Comparison of ENCODE assay signal across 26 cellular contexts in the genomic region with DNA sequence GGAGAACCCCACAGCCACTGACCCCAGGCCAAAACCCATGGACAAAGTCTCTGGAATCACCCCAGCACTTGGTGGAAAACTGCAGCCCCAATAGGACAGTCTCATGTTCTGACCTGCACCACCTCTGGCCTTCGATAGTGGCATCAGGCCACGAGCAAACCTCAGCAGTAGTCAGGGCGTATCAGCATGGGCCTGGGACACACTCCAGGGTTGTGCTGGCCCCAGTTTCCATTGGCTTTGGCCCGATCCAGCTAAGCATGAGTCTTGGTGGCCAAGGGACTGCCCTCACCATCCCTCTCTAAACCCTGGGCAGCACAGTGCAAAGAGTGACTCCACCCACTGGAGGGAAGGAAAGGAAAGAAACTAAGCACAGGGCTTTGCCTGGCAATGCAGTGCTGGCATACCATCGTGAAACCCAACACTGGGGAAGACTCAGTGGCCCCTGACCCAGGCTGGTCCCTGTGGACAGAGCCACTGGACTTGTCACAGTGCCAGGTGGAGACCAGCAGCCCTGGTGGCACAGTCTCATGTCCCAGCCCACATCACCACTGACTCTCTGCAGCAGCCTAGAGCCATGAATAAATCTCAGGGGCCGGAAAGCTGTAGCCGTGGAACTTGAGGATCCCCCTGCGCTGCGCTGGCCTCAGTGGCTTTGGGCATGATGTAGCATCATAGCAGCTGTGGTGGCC. TPM values are rescaled to one million over a fixed set of nuclear protein-coding genes. Genes with fewer than 3 reads are reported as not detected.
DNase-seq lines count a peak whose midpoint lies in the region; ATAC-seq, FAIRE-seq and TF ChIP-seq lines count a peak whose summit lies in the region.
"Had no signal": no experiment of that assay in that cellular context is flagged by ENCODE, and none has a peak within 500 bp of the region (broad histone marks: within the 10 kb centered on the region; RNA-seq: fewer than 3 reads in every experiment).

No MANE protein-coding gene starts in this region.

- H3K9ac ChIP-seq in K562 (ENCODE audit: insufficient read depth in 1 of 2, low read depth in 2 of 2, low read length in 2 of 2): no peak overlapping the region

- no peaks in the 10 kb centered on the region for H3K9me3 ChIP-seq in K562 (replicated peaks; ENCODE audit: control insufficient read depth, insufficient read depth, low read depth, low read length)
- H3K9me3 ChIP-seq: esophagus muscularis mucosa, Peyer's patch, SJSA1, suprapubic skin had no signal

- no peaks in the 10 kb centered on the region for H4K20me1 ChIP-seq in K562 (replicated peaks; ENCODE audit: control insufficient read depth, insufficient read depth, low read length)

- no peak overlapping the region for H3K27ac ChIP-seq in K562 (ENCODE audit: extremely low read depth, low read depth, low read length)
- H3K27ac ChIP-seq: brain microvascular endothelial cell, esophagus muscularis mucosa, HL-60, Peyer's patch, SJSA1, suprapubic skin, VCaP had no signal

- no peak overlapping the region for H3K4me3 Mint-ChIP-seq in nephron progenitor cell
- H3K4me3 Mint-ChIP-seq: activated CD4-positive, alpha-beta T cell treated with anti-CD3 and anti-CD28 coated beads, Interleukin-2, amount 10 ng/mL, durations not matched to agents 7 days and 5 days; activated T-helper 17 cell treated with anti-CD3 and anti-CD28 coated beads, Interleukin-2, amount 50 U/mL, for 72 hours; CD4-positive, CD25-positive, alpha-beta regulatory T cell; IgD-negative memory B cell; memory B cell; nephron; T-helper 17 cell had no signal

- CTCF ChIA-PET in K562 (lab: Yijun Ruan, JAX; ENCODE audit: low intra/inter-chr PET ratio): interaction anchor here (1.2 to 1.5 kb wide), 3 partner anchors 253 to 273 kb away, joined by 4 to 6 read pairs (median 5); no protein-coding TSS in a partner anchor

- POLR2A ChIA-PET in K562 (lab: Yijun Ruan, JAX): no interaction called here

- no peak for TF ChIP-seq RAD21 in K562 (CRISPR knock-in tag; conservative IDR thresholded peaks at IDR 0.05 in 1 of 2, IDR thresholded peaks at IDR 0.05 in 1 of 2)

- H3K4me3 ChIP-seq in K562: no peak overlapping the region
- H3K4me3 ChIP-seq: esophagus muscularis mucosa, Peyer's patch, SJSA1, suprapubic skin had no signal

- H2AFZ ChIP-seq in K562 (ENCODE audit: low read depth, low read length): no peak overlapping the region

- DNase-seq in K562 (ENCODE audit: extremely low read depth in 1 of 4, low spot score in 3 of 4) (no peak), nephron progenitor cell (peak; percentile 11), NCI-H774 (lab: John Stamatoyannopoulos, UW) (no peak), mucosa of gallbladder (ENCODE audit: low spot score) (no peak)
- DNase-seq: effector memory CD4-positive, alpha-beta T cell; HCEC 1CT; kidney; NCI-H2081 treated with DMSO at 0.1 percent for 48 hours; Peyer's patch; T-helper 17 cell had no signal

- TF ChIP-seq CTCF in K562 (IDR thresholded peaks at IDR 0.05 in 2 of 3, conservative IDR thresholded peaks at IDR 0.05 in 1 of 3; ENCODE audit: insufficient read depth in 2 of 3, low read depth in 1 of 3, low read length in 3 of 3): no peak
- no peak for TF ChIP-seq CTCF in nephron progenitor cell (IDR thresholded peaks at IDR 0.05)

- H3K27ac Mint-ChIP-seq in nephron progenitor cell: no peak overlapping the region
- H3K27ac Mint-ChIP-seq: activated CD4-positive, alpha-beta T cell treated with anti-CD3 and anti-CD28 coated beads, Interleukin-2, amount 10 ng/mL, durations not matched to agents 7 days and 5 days; activated T-helper 17 cell treated with anti-CD3 and anti-CD28 coated beads, Interleukin-2, amount 50 U/mL, for 72 hours; CD4-positive, CD25-positive, alpha-beta regulatory T cell; IgD-negative memory B cell; memory B cell; nephron; T-helper 17 cell had no signal

- in situ Hi-C loops in K562 (cut with MboI): loop anchor here (10.0 kb wide), 2 partner anchors 251 to 531 kb away; no protein-coding TSS in a partner anchor

- no peaks in the 10 kb centered on the region for H3K4me1 ChIP-seq in K562 (replicated peaks in 1 of 2; ENCODE audit: control insufficient read depth in 2 of 2, insufficient read depth in 2 of 2, low read length in 2 of 2)
- H3K4me1 ChIP-seq: esophagus muscularis mucosa, Peyer's patch, SJSA1 had no signal

- no peaks in the 10 kb centered on the region for H3K4me1 Mint-ChIP-seq in nephron progenitor cell
- H3K4me1 Mint-ChIP-seq: activated CD4-positive, alpha-beta T cell treated with anti-CD3 and anti-CD28 coated beads, Interleukin-2, amount 10 ng/mL, durations not matched to agents 7 days and 5 days; activated T-helper 17 cell treated with anti-CD3 and anti-CD28 coated beads, Interleukin-2, amount 50 U/mL, for 72 hours; IgD-negative memory B cell; memory B cell; nephron had no signal

- no peak for FAIRE-seq in K562 (lab: Jason Lieb, UNC)
- FAIRE-seq: kidney had no signal

- 6% methylated on average over 9 of the region's 9 CpGs for WGBS in K562 (ENCODE audit: insufficient coverage, low coverage, missing lambda C conversion rate)

- BruUV-seq in K562 (replicated peaks; lab: Mats Ljungman, UMichigan): no TSS peak

- H3K9me3 Mint-ChIP-seq in nephron progenitor cell: no peaks in the 10 kb centered on the region
- H3K9me3 Mint-ChIP-seq: activated CD4-positive, alpha-beta T cell treated with anti-CD3 and anti-CD28 coated beads, Interleukin-2, amount 10 ng/mL, durations not matched to agents 7 days and 5 days; activated T-helper 17 cell treated with anti-CD3 and anti-CD28 coated beads, Interleukin-2, amount 50 U/mL, for 72 hours; CD4-positive, CD25-positive, alpha-beta regulatory T cell; IgD-negative memory B cell; memory B cell; nephron had no signal

- H3K4me2 ChIP-seq in K562 (ENCODE audit: insufficient read depth, low read length): no peak overlapping the region

- no peaks in the 10 kb centered on the region for H3K36me3 ChIP-seq in K562 (ENCODE audit: control insufficient read depth, insufficient read depth, low read length)
- H3K36me3 ChIP-seq: brain microvascular endothelial cell, Peyer's patch, SJSA1, suprapubic skin had no signal

- no peaks in the 10 kb centered on the region for H3K79me2 ChIP-seq in K562 (ENCODE audit: control insufficient read depth, insufficient read depth, low read length)

- no peaks in the 10 kb centered on the region; a peak in 1 of 5 replicates for H3K27me3 ChIP-seq in K562 (ENCODE audit: control insufficient read depth in 2 of 2, insufficient read depth in 2 of 2, low read length in 2 of 2)
- H3K27me3 ChIP-seq: brain microvascular endothelial cell, esophagus muscularis mucosa, Peyer's patch, SJSA1, suprapubic skin had no signal

- no peak for TF ChIP-seq POLR2A in K562 (conservative IDR thresholded peaks at IDR 0.05)

- TF ChIP-seq EP300 in K562 (IDR thresholded peaks at IDR 0.05; ENCODE audit: low read length): no peak

- H3K9me1 ChIP-seq in K562 (ENCODE audit: control insufficient read depth, insufficient read depth, low read length): no peaks in the 10 kb centered on the region

- H3K36me3 Mint-ChIP-seq in nephron progenitor cell (ENCODE audit: low read depth): no peaks in the 10 kb centered on the region
- H3K36me3 Mint-ChIP-seq: CD4-positive, CD25-positive, alpha-beta regulatory T cell; memory B cell had no signal

- intact Hi-C loops in K562 (cut with micrococcal nuclease): loop anchor here (1.0 kb wide), 2 partner anchors 262 to 273 kb away; a partner anchor contains a TSS

- peak; percentile 5 for ATAC-seq in GM18511 (IDR thresholded peaks at IDR 0.05; ENCODE audit: unreplicated experiment)
- ATAC-seq in HG02759 (IDR thresholded peaks at IDR 0.05; ENCODE audit: unreplicated experiment): peak; percentile 20
- ATAC-seq in K562: peak; percentile 23; the same call in 2 of the 3 replicates
- no peak for ATAC-seq in HG03139 (IDR thresholded peaks at IDR 0.05; ENCODE audit: unreplicated experiment)
- no peak for ATAC-seq in HG03175 (IDR thresholded peaks at IDR 0.05; ENCODE audit: unreplicated experiment)
- ATAC-seq: activated T-helper 17 cell treated with anti-CD3 and anti-CD28 coated beads, Interleukin-2, amount 50 U/mL, for 72 hours; T-helper 17 cell had no signal

- no peaks in the 10 kb centered on the region for H3K27me3 Mint-ChIP-seq in nephron progenitor cell (ENCODE audit: low read depth, poor library complexity)
- H3K27me3 Mint-ChIP-seq: activated CD4-positive, alpha-beta T cell treated with anti-CD3 and anti-CD28 coated beads, Interleukin-2, amount 10 ng/mL, durations not matched to agents 7 days and 5 days; activated T-helper 17 cell treated with anti-CD3 and anti-CD28 coated beads, Interleukin-2, amount 50 U/mL, for 72 hours; CD4-positive, CD25-positive, alpha-beta regulatory T cell; IgD-negative memory B cell; memory B cell had no signal

TF ChIP-seq in K562, 482 proteins besides CTCF, POLR2A, EP300 and RAD21 (continues in another document):
- TF ChIP-seq JUNB (CRISPR knock-in tag; conservative IDR thresholded peaks at IDR 0.05) (no peak), MEF2A (IDR thresholded peaks at IDR 0.05; ENCODE audit: control insufficient read depth, low read depth, low read length) (no peak), RBM14 (IDR thresholded peaks at IDR 0.05; ENCODE audit: borderline replicate concordance, insufficient read depth, low read depth, low read length) (no peak)

RNA-seq across cellular contexts. Expression of a gene that starts 46.3 kb away (rescaled TPM):
- 51.9 and 106 TPM in 2 replicates for total RNA-seq in K562 (2011; cell fraction: chromatin; rRNA removed; ENCODE audit: low replicate concordance)
- total RNA-seq in K562 (2011; cell fraction: nucleolus; rRNA removed): 22.8 and 27.1 TPM in 2 replicates
- 52.9 and 82.7 TPM in 2 replicates for total RNA-seq in K562 (2011; cell fraction: nucleoplasm; rRNA removed)
- total RNA-seq in K562 (2014; rRNA removed) (5.2 and 6.0 TPM in 2 replicates), K562 (2014; rRNA removed; fragmentation: Illumina TruSeq; extraction: Trizol) (12.2 and 12.7 TPM in 2 replicates), K562 (2015; rRNA removed; fragmentation: Illumina TruSeq; extraction: Trizol) (10.7 and 11.5 TPM in 2 replicates), K562 (2021) (6.1 and 7.8 TPM in 2 replicates), mucosa of gallbladder (9.3 TPM)
- polyA plus RNA-seq in K562 (2011; rRNA removed) (15.1 and 17.8 TPM in 2 replicates), K562 (2014; fragmentation: Illumina TruSeq; extraction: Trizol) (8.9 and 10.1 TPM in 2 replicates), K562 (2014; fragmentation: Nextera tagmentation; extraction: Ambion mirVana) (1 to 10 TPM; 5.1 to 6.7 TPM), K562 (2014; rRNA removed) (7.9 and 14.4 TPM in 2 replicates)
- polyA plus RNA-seq in K562 (2011; cell fraction: cytosol; rRNA removed): 2.9 and 8.8 TPM in 2 replicates
- polyA plus RNA-seq in K562 (2011; cell fraction: nucleus; rRNA removed): 30.5 and 37.0 TPM in 2 replicates
- 6.0 TPM in 2 replicates for polyA plus RNA-seq in K562 (2012)
- polyA minus RNA-seq in K562 (2011; rRNA and poly(A)+ RNA removed): 15.1 and 30.0 TPM in 2 replicates
- polyA minus RNA-seq in K562 (2011; cell fraction: cytosol; rRNA and poly(A)+ RNA removed): 6.1 and 6.2 TPM in 2 replicates
- 21.4 and 30.1 TPM in 2 replicates for polyA minus RNA-seq in K562 (2011; cell fraction: nucleus; rRNA and poly(A)+ RNA removed)

Comparison
In these comparisons a context has a peak if more than half of its experiments do, and no peak if none do; other contexts are left out.
1. ATAC-seq: peak in GM18511 (single experiment), HG02759 (single experiment) and K562 (single experiment); none in HG03139 (single experiment) and HG03175 (single experiment).